8 cellular contexts compared by ENCODE assay signal in genomic region chr7:30074422-30075030, GRCh38. TPM values are rescaled to one million over a fixed set of nuclear protein-coding genes. Genes with fewer than 3 reads are reported as not detected.
DNase-seq lines count a peak whose midpoint lies in the region; ATAC-seq and TF ChIP-seq lines count a peak whose summit lies in the region.

No MANE protein-coding gene starts in this region.

- TF ChIP-seq CTCF in kidney epithelial cell (IDR thresholded peaks at IDR 0.05; ENCODE audit: insufficient read depth, low read length, poor library complexity, severe bottlenecking), result peak; percentile 53

- ATAC-seq in GM19324 (IDR thresholded peaks at IDR 0.05; ENCODE audit: low FRiP score, unreplicated experiment) (no peak), GM18868 (IDR thresholded peaks at IDR 0.05; ENCODE audit: unreplicated experiment) (no peak)

- H3K27me3 ChIP-seq in kidney epithelial cell (ENCODE audit: control insufficient read depth, insufficient read depth, low read length), result no peaks in the 10 kb centered on the region

- H3K4me3 ChIP-seq in kidney epithelial cell (ENCODE audit: low read depth, low read length), result no peak overlapping the region

- DNase-seq in GM03348 (ENCODE audit: low spot score) (peak; percentile 29), MV-4-11 (lab: John Stamatoyannopoulos, UW) (peak; percentile 22), SW480 (ENCODE audit: low spot score) (peak; percentile 75), kidney epithelial cell (ENCODE audit: low read depth) (no peak), middle frontal gyrus (ENCODE audit: extremely low spot score, low spot score) (no peak)
- no peak for DNase-seq in activated effector memory CD4-positive, alpha-beta T cell treated with anti-CD3 and anti-CD28 coated beads, Interleukin-2, amount 50 U/mL, for 16 hours

- H3K36me3 ChIP-seq in kidney epithelial cell (ENCODE audit: control insufficient read depth, insufficient read depth, low read length), result peaks cover 1% of the 10 kb centered on the region

RNA-seq across cellular contexts. Expression of gene PLEKHA8, which starts 46.3 kb away (rescaled TPM):
- total RNA-seq in kidney epithelial cell, result 20.7 and 22.7 TPM in 2 replicates

RNA-seq across cellular contexts. Expression of gene FKBP14, which starts 48.0 kb away (rescaled TPM):
- 13.9 and 17.0 TPM in 2 replicates for total RNA-seq in kidney epithelial cell

Comparison
In these comparisons a context has a peak if more than half of its experiments do, and no peak if none do; other contexts are left out.
1. DNase-seq: peak in GM03348 (single experiment), MV-4-11 (single experiment) and SW480 (single experiment); none in kidney epithelial cell (single experiment), activated effector memory CD4-positive, alpha-beta T cell treated with anti-CD3 and anti-CD28 coated beads, Interleukin-2, amount 50 U/mL, for 16 hours (single experiment) and middle frontal gyrus (single experiment).